8 cellular contexts compared by ENCODE assay signal in the genomic region with DNA sequence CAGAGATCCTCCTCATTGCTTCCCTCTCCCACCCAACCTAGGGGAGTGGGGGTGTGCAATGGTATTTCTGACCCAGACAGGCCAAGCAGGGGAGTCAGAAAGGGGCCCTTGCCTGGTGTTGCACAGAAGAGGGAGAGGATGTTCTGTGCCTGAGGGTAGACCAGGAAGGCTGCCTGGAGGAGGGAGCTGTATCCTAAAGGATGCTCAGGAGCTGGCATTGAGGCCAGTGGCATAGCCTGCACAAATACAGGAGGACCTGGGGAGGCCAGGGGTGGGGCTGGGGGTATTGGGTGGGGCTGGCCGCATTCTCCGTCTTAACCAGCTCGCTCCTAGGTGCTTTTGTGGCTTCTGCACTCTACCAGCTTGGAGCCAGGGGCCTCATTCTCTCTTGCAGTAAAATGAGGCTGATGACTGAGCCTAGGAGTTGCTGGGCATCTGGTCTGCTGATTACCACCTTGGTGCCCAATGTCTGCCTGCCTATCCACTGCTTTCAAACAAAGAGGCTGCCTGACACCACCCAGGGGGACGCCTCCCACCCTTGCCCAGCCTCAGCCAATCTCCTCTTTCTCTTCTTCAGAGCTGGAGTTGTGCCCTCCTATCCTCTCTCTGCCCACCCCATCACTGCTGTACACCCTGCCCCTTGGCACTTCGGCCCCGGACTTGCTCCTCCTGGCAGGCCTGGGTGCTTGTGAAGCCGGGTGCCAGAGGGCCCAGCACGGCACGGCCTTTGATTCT. TPM values are rescaled to one million over a fixed set of nuclear protein-coding genes. Genes with fewer than 3 reads are reported as not detected.
DNase-seq lines count a peak whose midpoint lies in the region; ATAC-seq and TF ChIP-seq lines count a peak whose summit lies in the region.

No MANE protein-coding gene starts in this region.

- H3K4me3 ChIP-seq in DOHH2 (ENCODE audit: low read length) (peak overlapping the region; percentile 70), ectodermal cell (ENCODE audit: insufficient read depth, low read depth, low read length) (peak overlapping the region; percentile 82)

- H4K20me1 ChIP-seq in DOHH2 (ENCODE audit: control insufficient read depth, insufficient read depth, low read depth, low read length) = no peaks in the 10 kb centered on the region

- H3K4me1 ChIP-seq in DOHH2 (ENCODE audit: control insufficient read depth, low read length) = peaks cover 20% of the 10 kb centered on the region
- peaks cover 7% of the 10 kb centered on the region for H3K4me1 ChIP-seq in ectodermal cell (ENCODE audit: control insufficient read depth, insufficient read depth, low read length)

- TF ChIP-seq CTCF in DOHH2 (IDR thresholded peaks at IDR 0.05; ENCODE audit: low read depth, low read length, poor library complexity, severe bottlenecking) = no peak

- peaks cover 17% of the 10 kb centered on the region for H3F3A ChIP-seq in DOHH2 (ENCODE audit: control insufficient read depth, insufficient read depth)

- H3K27ac ChIP-seq in DOHH2 (ENCODE audit: low read depth, low read length) (no peak overlapping the region), ectodermal cell (ENCODE audit: insufficient read depth, low read depth, low read length, poor library complexity, severe bottlenecking) (no peak overlapping the region)

- peaks cover 10% of the 10 kb centered on the region for H3K79me2 ChIP-seq in DOHH2 (ENCODE audit: control insufficient read depth, low read length)

- ATAC-seq in GM21529 (IDR thresholded peaks at IDR 0.05; ENCODE audit: unreplicated experiment) = no peak

- WGBS in ectodermal cell, 2 experiments = 87 to 93% methylated on average over 9 of the region's 9 CpGs

- H3K4me2 ChIP-seq in DOHH2 (ENCODE audit: low read length) = peak overlapping the region; percentile 83

- no peaks in the 10 kb centered on the region for H3K9me2 ChIP-seq in DOHH2 (replicated peaks; ENCODE audit: control insufficient read depth, low read length)

- H3K36me3 ChIP-seq in DOHH2 (ENCODE audit: control insufficient read depth, low read length) (peaks cover 6% of the 10 kb centered on the region), ectodermal cell (ENCODE audit: control insufficient read depth, insufficient read depth, low read length) (peaks cover 1% of the 10 kb centered on the region)

- H3K27me3 ChIP-seq in DOHH2 (ENCODE audit: control insufficient read depth, low read length) = no peaks in the 10 kb centered on the region
- H3K27me3 ChIP-seq in ectodermal cell (ENCODE audit: control insufficient read depth, insufficient read depth, low read length, poor library complexity, severe bottlenecking) = peaks cover 16% of the 10 kb centered on the region

- H3K9me3 ChIP-seq in DOHH2 (ENCODE audit: control insufficient read depth, insufficient read depth, low read length) (no peaks in the 10 kb centered on the region), ectodermal cell (ENCODE audit: control insufficient read depth, low read length) (no peaks in the 10 kb centered on the region)

- peak; percentile 56 to 80 for DNase-seq in NCI-H446 (lab: John Stamatoyannopoulos, UW)
- DNase-seq in pons (ENCODE audit: low spot score) = peak; percentile 75
- DNase-seq in SW480 (ENCODE audit: low spot score) = no peak
- DNase-seq in NCI-H1105 treated with DMSO at 0.1 percent for 48 hours (lab: John Stamatoyannopoulos, UW) = no peak
- no peak for DNase-seq in stimulated activated CD4-positive, alpha-beta T cell treated with anti-CD3 and anti-CD28 coated beads, Interleukin-4, amount 100 ng/mL, for 24 hours

RNA-seq across cellular contexts. Expression of gene RNF225, which starts 4.6 kb away (rescaled TPM):
- polyA plus RNA-seq in ectodermal cell (2013, experiment 1 of 4) = not detected
- polyA plus RNA-seq in ectodermal cell (2013, experiment 2 of 4) = not detected
- polyA plus RNA-seq in ectodermal cell (2013, experiment 3 of 4) = not detected
- polyA plus RNA-seq in ectodermal cell (2013, experiment 4 of 4) = not detected

RNA-seq across cellular contexts. Expression of gene ZNF584, which starts 8.4 kb away (rescaled TPM):
- polyA plus RNA-seq in ectodermal cell (2013, experiment 1 of 4) = 11.3 TPM
- polyA plus RNA-seq in ectodermal cell (2013, experiment 2 of 4) = 11.9 TPM
- 9.1 TPM for polyA plus RNA-seq in ectodermal cell (2013, experiment 3 of 4)
- polyA plus RNA-seq in ectodermal cell (2013, experiment 4 of 4) = 9.5 TPM

RNA-seq across cellular contexts. Expression of gene RPS5, which starts 13.0 kb away (rescaled TPM):
- 1,611 TPM for polyA plus RNA-seq in ectodermal cell (2013, experiment 1 of 4)
- 1,629 TPM for polyA plus RNA-seq in ectodermal cell (2013, experiment 2 of 4)
- polyA plus RNA-seq in ectodermal cell (2013, experiment 3 of 4) = 1,522 TPM
- polyA plus RNA-seq in ectodermal cell (2013, experiment 4 of 4) = 1,529 TPM

RNA-seq across cellular contexts. Expression of gene ZNF837, which starts 19.2 kb away (rescaled TPM):
- 3.0 TPM for polyA plus RNA-seq in ectodermal cell (2013, experiment 1 of 4)
- 3.1 TPM for polyA plus RNA-seq in ectodermal cell (2013, experiment 2 of 4)
- 4.1 TPM for polyA plus RNA-seq in ectodermal cell (2013, experiment 3 of 4)
- 3.1 TPM for polyA plus RNA-seq in ectodermal cell (2013, experiment 4 of 4)

RNA-seq across cellular contexts. Expression of gene ZNF497, which starts 37.5 kb away (rescaled TPM):
- polyA plus RNA-seq in ectodermal cell (2013, experiment 1 of 4) = 5.3 TPM
- polyA plus RNA-seq in ectodermal cell (2013, experiment 2 of 4) = 6.4 TPM
- polyA plus RNA-seq in ectodermal cell (2013, experiment 3 of 4) = 5.2 TPM
- 4.8 TPM for polyA plus RNA-seq in ectodermal cell (2013, experiment 4 of 4)

Comparison
In these comparisons a context has a peak if more than half of its experiments do, and no peak if none do; other contexts are left out.
1. DNase-seq: peak in NCI-H446 (2 of 2) and pons (single experiment); none in SW480 (single experiment), NCI-H1105 treated with DMSO at 0.1 percent for 48 hours (single experiment) and stimulated activated CD4-positive, alpha-beta T cell treated with anti-CD3 and anti-CD28 coated beads, Interleukin-4, amount 100 ng/mL, for 24 hours (single experiment).